Comparison of ENCODE assay signal across 27 cellular contexts in the genomic region with DNA sequence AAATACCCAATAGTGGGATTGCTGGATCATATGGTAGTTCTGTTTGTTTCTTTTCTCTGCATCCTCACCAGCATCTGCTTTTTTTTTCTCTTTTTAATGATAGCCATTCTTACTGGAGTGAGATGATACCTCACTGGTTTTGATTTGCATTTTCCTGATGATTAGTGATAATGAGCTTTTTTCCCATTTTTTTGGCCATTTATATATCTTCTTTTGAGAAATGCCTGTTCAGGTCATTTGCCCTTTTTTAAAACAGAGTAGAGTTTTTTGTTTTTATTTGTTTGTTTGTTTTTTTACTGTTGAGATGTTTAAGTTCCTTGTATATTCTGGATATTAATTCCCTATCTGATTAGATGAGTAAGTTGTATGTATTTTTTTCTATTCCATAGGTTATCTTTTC.
"Had no signal": no experiment of that assay in that cellular context is flagged by ENCODE, and none has a peak within 500 bp of the region (broad histone marks: within the 10 kb centered on the region; RNA-seq: fewer than 3 reads in every experiment).

No MANE protein-coding gene starts in this region.

- H3K9me3 Mint-ChIP-seq: effector memory CD8-positive, alpha-beta T cell had no signal

- H3K9me3 ChIP-seq: colonic mucosa, esophagus squamous epithelium, mucosa of descending colon had no signal

- DNase-seq: colonic mucosa; cortex of kidney; effector CD8-positive, alpha-beta T cell; effector memory CD8-positive, alpha-beta T cell; endodermal cell; erythroblast; esophagus squamous epithelium; foreskin fibroblast; foreskin melanocyte; heart left ventricle; hypothalamus; left cardiac atrium; left lung; left ventricle myocardium superior; lower lobe of right lung; mesenchymal stem cell; mucosa of descending colon; naive B cell; naive thymus-derived CD8-positive, alpha-beta T cell had no signal

- H3K4me2 ChIP-seq: hepatocyte had no signal

- H2AFZ ChIP-seq: hepatocyte had no signal

- H3K27ac Mint-ChIP-seq: dendritic cell treated with granulocyte-macrophage colony-stimulating factor and Interleukin-4, amounts not matched to agents 40 ng/mL and 50 ng/mL, for 4 days; effector memory CD8-positive, alpha-beta T cell; endodermal cell; mesothelial cell of epicardium; naive thymus-derived CD8-positive, alpha-beta T cell had no signal

- H3K36me3 ChIP-seq: colonic mucosa, gastroesophageal sphincter, heart left ventricle, left lung, lower lobe of right lung had no signal

- H3K4me3 ChIP-seq: colonic mucosa, esophagus squamous epithelium, gastroesophageal sphincter, heart left ventricle, hepatocyte, left lung, lower lobe of right lung, mucosa of descending colon had no signal

- H3K4me1 Mint-ChIP-seq: mesothelial cell of epicardium; naive thymus-derived CD8-positive, alpha-beta T cell had no signal

- H3K27ac ChIP-seq: colonic mucosa, epithelial cell of prostate, esophagus squamous epithelium, gastroesophageal sphincter, heart left ventricle, hepatocyte, left lung, lower lobe of right lung had no signal

- H3K4me3 Mint-ChIP-seq: dendritic cell treated with granulocyte-macrophage colony-stimulating factor and Interleukin-4, amounts not matched to agents 40 ng/mL and 50 ng/mL, for 4 days; effector memory CD8-positive, alpha-beta T cell; endodermal cell; mesothelial cell of epicardium; naive B cell; naive thymus-derived CD8-positive, alpha-beta T cell had no signal

- FAIRE-seq: endometrium, keratinocyte had no signal

- H3K79me2 ChIP-seq: hepatocyte had no signal

- H3K4me1 ChIP-seq: colonic mucosa, esophagus squamous epithelium, gastroesophageal sphincter, heart left ventricle, left lung, lower lobe of right lung had no signal

- H3K27me3 ChIP-seq: colonic mucosa, esophagus squamous epithelium, gastroesophageal sphincter, heart left ventricle, hepatocyte, left lung had no signal

- H3K27me3 Mint-ChIP-seq: dendritic cell treated with granulocyte-macrophage colony-stimulating factor and Interleukin-4, amounts not matched to agents 40 ng/mL and 50 ng/mL, for 4 days; effector memory CD8-positive, alpha-beta T cell; naive B cell; naive thymus-derived CD8-positive, alpha-beta T cell had no signal

- ATAC-seq: effector memory CD8-positive, alpha-beta T cell; esophagus mucosa; gastroesophageal sphincter; heart left ventricle; left cardiac atrium; left lung; left ventricle myocardium superior; lower lobe of right lung; mucosa of descending colon; naive thymus-derived CD8-positive, alpha-beta T cell had no signal
